In genomic region chr9:79571309-79572031, GRCh38 we compare ENCODE assay signal across 8 cellular contexts. TPM values are rescaled to one million over a fixed set of nuclear protein-coding genes. Genes with fewer than 3 reads are reported as not detected.
DNase-seq lines count a peak whose midpoint lies in the region; ATAC-seq and TF ChIP-seq lines count a peak whose summit lies in the region.

TLE4 (plus strand) TSS chr9:79571965; CDS start chr9:79572791, 826 bp downstream.

- POLR2A ChIA-PET in IMR-90 (lab: Charles Lee; ENCODE audit: unreplicated experiment) = interaction anchor here (0.6 to 0.8 kb wide), 4 partner anchors 40 to 442 kb away, joined by 3 to 27 read pairs (median 10); no protein-coding TSS in a partner anchor
- POLR2A ChIA-PET in OCI-LY7 (lab: Charles Lee) = interaction anchor here (0.6 to 1.6 kb wide), 14 partner anchors 8 to 1550 kb away, joined by 3 to 8 read pairs (median 4); partner anchors contain the start of gene PSAT1

- H3K23ac ChIP-seq in IMR-90 (ENCODE audit: low read depth, low read length) = peak within 1 kb of the TSS; percentile 86

- TF ChIP-seq POLR2A in IMR-90 (IDR thresholded peaks at IDR 0.05; ENCODE audit: low read depth, low read length) = peak; percentile 98

- peak within 1 kb of the TSS; percentile 69 for H3K14ac ChIP-seq in IMR-90 (replicated peaks; ENCODE audit: low read depth, low read length)

- H3K9ac ChIP-seq in IMR-90 (ENCODE audit: low read depth, low read length) = peak within 1 kb of the TSS; percentile 95

- H2AFZ ChIP-seq in IMR-90 (replicated peaks; ENCODE audit: low read length, poor library complexity) = peak within 1 kb of the TSS; percentile 87
- peak within 1 kb of the TSS; percentile 76 for H2AFZ ChIP-seq in OCI-LY7 (ENCODE audit: low read length)

- peak within 1 kb of the TSS; percentile 1 to 65; a peak in 3 of 4 replicates for H4K8ac ChIP-seq in IMR-90 (ENCODE audit: low read depth in 2 of 2, low read length in 2 of 2)

- CTCF ChIA-PET in IMR-90 (lab: Yijun Ruan, JAX) (interaction anchor here (0.7 to 1.0 kb wide), 3 partner anchors 157 to 316 kb away, joined by 3 read pairs; no protein-coding TSS in a partner anchor), OCI-LY7 (lab: Charles Lee; ENCODE audit: unreplicated experiment) (no interaction called here)

- peak within 1 kb of the TSS; percentile 18 for H2AK9ac ChIP-seq in IMR-90 (replicated peaks; ENCODE audit: low read depth, low read length, poor library complexity)

- BruUV-seq in IMR-90 (replicated peaks; lab: Mats Ljungman, UMichigan) (no TSS peak), OCI-LY7 (replicated peaks; lab: Mats Ljungman, UMichigan) (no TSS peak)

- TF ChIP-seq CTCF in IMR-90 (conservative IDR thresholded peaks at IDR 0.05; ENCODE audit: low read depth, low read length) (no peak), OCI-LY7 (conservative IDR thresholded peaks at IDR 0.05; ENCODE audit: low read length) (no peak), epithelial cell of esophagus (IDR thresholded peaks at IDR 0.05; ENCODE audit: insufficient read depth, low read depth, low read length, missing control alignments) (no peak)

- H3K27ac ChIP-seq in IMR-90 (ENCODE audit: insufficient read depth, low read length) (peak within 1 kb of the TSS; percentile 77), OCI-LY7 (ENCODE audit: low read depth, low read length, poor library complexity, severe bottlenecking) (peak within 1 kb of the TSS; percentile 96)

- H3K9me2 ChIP-seq in OCI-LY7 (ENCODE audit: insufficient read depth, low read length) = no peaks in the 10 kb centered on the region

- peak within 1 kb of the TSS; percentile 86 for H3K4ac ChIP-seq in IMR-90 (ENCODE audit: low read depth, low read length)

- dilution Hi-C loops in IMR-90 (cut with HindIII; ENCODE audit: low sequenced_read_pairs, unreplicated experiment) = no loop called here

- H4K91ac ChIP-seq in IMR-90 (ENCODE audit: insufficient read depth, low read depth, low read length) = peak within 1 kb of the TSS; percentile 40; the same call in 1 of the 2 replicates

- H3K9me1 ChIP-seq in IMR-90 (ENCODE audit: insufficient read depth, low read length) = peaks cover 3% of the 10 kb centered on the region; the same call in 1 of the 2 replicates

- H2AK5ac ChIP-seq in IMR-90 (ENCODE audit: low read depth, low read length) = no peak within 1 kb of the TSS

- H3K9me3 ChIP-seq in IMR-90 (ENCODE audit: control insufficient read depth, insufficient read depth, low read length) = no peaks in the 10 kb centered on the region
- H3K9me3 ChIP-seq in OCI-LY7 (ENCODE audit: low read length) = no peaks in the 10 kb centered on the region

- H3K79me2 ChIP-seq in OCI-LY7 (ENCODE audit: insufficient read depth, low read depth, low read length) = peaks cover 18% of the 10 kb centered on the region; the same call in 1 of the 2 replicates

- DNase-seq in DMS 273 treated with DMSO at 0.1 percent for 48 hours (lab: John Stamatoyannopoulos, UW) = peak; percentile 99
- DNase-seq in IMR-90 = peak; percentile 100
- DNase-seq in OCI-LY7 (ENCODE audit: low spot score) = peak; percentile 100
- DNase-seq in activated T-cell treated with anti-CD3 and anti-CD28 coated beads for 48 hours (ENCODE audit: low read depth) = peak; percentile 98
- DNase-seq in epithelial cell of esophagus (ENCODE audit: low read depth) = peak; percentile 100
- peak; percentile 100 for DNase-seq in middle frontal gyrus (ENCODE audit: extremely low spot score, low spot score)
- DNase-seq in stimulated activated CD8-positive, alpha-beta memory T cell treated with anti-CD3 and anti-CD28 coated beads, Interleukin-2, amount 100 ng/mL, for 1 hour (ENCODE audit: low read depth in 2 of 2) = peak; percentile 99

- H3K56ac ChIP-seq in IMR-90 (ENCODE audit: extremely low read depth, insufficient read depth, low read length) = peak within 1 kb of the TSS; percentile 64

- no peaks in the 10 kb centered on the region for H4K20me1 ChIP-seq in IMR-90 (ENCODE audit: insufficient read depth, low read length)
- peaks cover 14% of the 10 kb centered on the region for H4K20me1 ChIP-seq in OCI-LY7 (ENCODE audit: insufficient read depth, low read length)

- peak within 1 kb of the TSS; percentile 64 for H2BK120ac ChIP-seq in IMR-90 (ENCODE audit: low read depth, low read length)

- in situ Hi-C loops in IMR-90 (cut with MboI; ENCODE audit: low sequenced_read_pairs) = loop anchor here (10.0 to 25.0 kb wide), 3 partner anchors 377 to 984 kb away; no protein-coding TSS in a partner anchor

- intact Hi-C loops in IMR-90 (cut with micrococcal nuclease) = loop anchor here (2.0 to 10.0 kb wide), 12 partner anchors 94 to 1207 kb away; no protein-coding TSS in a partner anchor
- intact Hi-C loops in OCI-LY7 (cut with micrococcal nuclease; ENCODE audit: unreplicated experiment) = loop anchor here (2.0 to 10.0 kb wide), 2 partner anchors 243 to 297 kb away; no protein-coding TSS in a partner anchor

- H2BK5ac ChIP-seq in IMR-90 (ENCODE audit: low read depth, low read length, poor library complexity, severe bottlenecking) = peak within 1 kb of the TSS; percentile 82

- no peaks in the 10 kb centered on the region for H3K27me3 ChIP-seq in IMR-90 (ENCODE audit: control insufficient read depth, insufficient read depth, low read length)

- no peak within 1 kb of the TSS for H4K5ac ChIP-seq in IMR-90 (ENCODE audit: low read depth, low read length)

- peaks cover 10 to 18% of the 10 kb centered on the region in 2 experiments; a peak in 3 of 4 replicates for H3K79me1 ChIP-seq in IMR-90 (ENCODE audit: low read depth in 1 of 2, low read length in 2 of 2)

- no peak within 1 kb of the TSS for H2BK20ac ChIP-seq in IMR-90 (ENCODE audit: low read depth, low read length)

- H3K4me2 ChIP-seq in IMR-90 (ENCODE audit: low read depth, low read length) = peak within 1 kb of the TSS; percentile 57
- peak within 1 kb of the TSS; percentile 94 for H3K4me2 ChIP-seq in OCI-LY7 (ENCODE audit: low read length)

- peak within 1 kb of the TSS; percentile 83 for H3K4me3 ChIP-seq in IMR-90 (ENCODE audit: insufficient read depth, low read depth, low read length)
- peak within 1 kb of the TSS; percentile 83 for H3K4me3 ChIP-seq in OCI-LY7 (ENCODE audit: low read depth, low read length, poor library complexity, severe bottlenecking)
- H3K4me3 ChIP-seq in epithelial cell of esophagus (ENCODE audit: low read length) = peak within 1 kb of the TSS; percentile 80

- 0 out of 2 replicates have a peak, but pooled peaks have one; percentile 1 for TF ChIP-seq RAD21 in IMR-90 (IDR thresholded peaks at IDR 0.05; ENCODE audit: low read length)

- WGBS in IMR-90 (ENCODE audit: extremely low coverage in 2 of 2, insufficient read length in 1 of 2), 2 experiments = 1% methylated on average over 24 of the region's 48 CpGs; no CpG with 5 or more reads in 1 of the 2 experiments

- peak within 1 kb of the TSS; percentile 28; the same call in 1 of the 2 replicates for H3K18ac ChIP-seq in IMR-90 (ENCODE audit: low read depth, low read length)

- ATAC-seq in GM21528 (IDR thresholded peaks at IDR 0.05; ENCODE audit: low FRiP score, unreplicated experiment) (peak; percentile 89), IMR-90 (ENCODE audit: low read depth) (peak; percentile 90)

- H3K4me1 ChIP-seq in IMR-90 (ENCODE audit: control insufficient read depth, insufficient read depth, low read length) = peaks cover 2% of the 10 kb centered on the region; the same call in 1 of the 2 replicates
- H3K4me1 ChIP-seq in OCI-LY7 (ENCODE audit: insufficient read depth, low read length, poor library complexity, severe bottlenecking) = peaks cover 29% of the 10 kb centered on the region

- no peaks in the 10 kb centered on the region for H3K36me3 ChIP-seq in IMR-90 (ENCODE audit: control insufficient read depth, insufficient read depth, low read length)
- peaks cover 9% of the 10 kb centered on the region for H3K36me3 ChIP-seq in OCI-LY7 (ENCODE audit: insufficient read depth, low read length)

- H2BK15ac ChIP-seq in IMR-90 (ENCODE audit: low read depth, low read length) = no peak within 1 kb of the TSS

TF ChIP-seq in IMR-90, 13 proteins besides CTCF, POLR2A, EP300 and RAD21 (continues in another document):
- 0 out of 2 replicates have a peak, but pooled peaks have one; percentile 11 for TF ChIP-seq SMC3 (IDR thresholded peaks at IDR 0.05; ENCODE audit: low read depth, low read length)
- peak; percentile 64 for TF ChIP-seq MXI1 (IDR thresholded peaks at IDR 0.05; ENCODE audit: borderline replicate concordance, low read depth, low read length)
- no peak for TF ChIP-seq ELK1 (IDR thresholded peaks at IDR 0.05; ENCODE audit: borderline replicate concordance, low read depth, low read length)
- no peak for TF ChIP-seq CHD1 (IDR thresholded peaks at IDR 0.05; ENCODE audit: low read depth, low read length)
- TF ChIP-seq RFX5 (IDR thresholded peaks at IDR 0.05; ENCODE audit: low read depth, low read length) = no peak
- TF ChIP-seq, protein P1, sequence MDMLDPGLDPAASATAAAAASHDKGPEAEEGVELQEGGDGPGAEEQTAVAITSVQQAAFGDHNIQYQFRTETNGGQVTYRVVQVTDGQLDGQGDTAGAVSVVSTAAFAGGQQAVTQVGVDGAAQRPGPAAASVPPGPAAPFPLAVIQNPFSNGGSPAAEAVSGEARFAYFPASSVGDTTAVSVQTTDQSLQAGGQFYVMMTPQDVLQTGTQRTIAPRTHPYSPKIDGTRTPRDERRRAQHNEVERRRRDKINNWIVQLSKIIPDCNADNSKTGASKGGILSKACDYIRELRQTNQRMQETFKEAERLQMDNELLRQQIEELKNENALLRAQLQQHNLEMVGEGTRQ (IDR thresholded peaks at IDR 0.05; ENCODE audit: low read depth, low read length) = peak; percentile 83
- no peak for TF ChIP-seq RCOR1 (IDR thresholded peaks at IDR 0.05; ENCODE audit: insufficient replicate concordance, low read length)
- TF ChIP-seq BHLHE40 (IDR thresholded peaks at IDR 0.05; ENCODE audit: low read depth, low read length) = 0 out of 2 replicates have a peak, but pooled peaks have one; percentile 1
- peak; percentile 48; the same call in 1 of the 2 replicates for TF ChIP-seq FOS (IDR thresholded peaks at IDR 0.05; ENCODE audit: low read depth, low read length)
- TF ChIP-seq MAZ (IDR thresholded peaks at IDR 0.05; ENCODE audit: borderline replicate concordance, low read depth, low read length) = peak; percentile 80; the same call in 1 of the 2 replicates

RNA-seq across cellular contexts. Expression of gene TLE4, which starts in this region (rescaled TPM):
- 76.9 and 78.1 TPM in 2 replicates for total RNA-seq in IMR-90 (2012; rRNA removed)
- 68.0 and 69.3 TPM in 2 replicates for polyA plus RNA-seq in IMR-90 (2012; rRNA removed)
- 39.6 and 53.9 TPM in 2 replicates for polyA plus RNA-seq in IMR-90 (2012; cell fraction: cytosol; rRNA removed)
- 105 and 128 TPM in 2 replicates for polyA plus RNA-seq in IMR-90 (2012; cell fraction: nucleus; rRNA removed; ENCODE audit: low replicate concordance)
- 32.8 and 36.7 TPM in 2 replicates for total RNA-seq in OCI-LY7 (2014; rRNA removed; shearing (Covaris generic))
- total RNA-seq in OCI-LY7 (2022) = 41.7 and 47.4 TPM in 2 replicates

Comparison
In these comparisons a context has a peak if more than half of its experiments do, and no peak if none do; other contexts are left out.
1. Peak in every context shown above with its lines: DNase-seq, ATAC-seq, H3K4me3 ChIP-seq and H3K27ac ChIP-seq.